Comparison of ENCODE assay signal across 10 cellular contexts in the genomic region with DNA sequence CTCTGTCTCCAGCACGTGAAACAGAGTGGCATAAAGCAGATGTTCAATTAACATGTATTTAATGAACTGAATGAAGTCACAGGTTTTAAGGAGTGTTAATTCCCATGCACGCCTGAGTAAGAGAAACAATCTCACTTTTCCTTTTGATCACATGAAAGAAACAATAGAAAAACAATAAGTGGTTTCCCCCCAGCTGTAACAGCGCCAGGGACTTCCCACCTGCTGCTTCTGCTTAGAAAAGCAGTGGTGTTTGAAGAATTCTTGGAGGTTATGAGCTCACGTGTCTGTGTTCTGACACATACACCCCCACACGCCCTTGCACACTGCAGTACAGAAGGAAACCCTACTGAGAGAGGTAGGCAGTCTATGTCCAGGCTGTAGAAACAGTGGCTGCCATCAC. TPM values are rescaled to one million over a fixed set of nuclear protein-coding genes. Genes with fewer than 3 reads are reported as not detected.
DNase-seq lines count a peak whose midpoint lies in the region; ATAC-seq, FAIRE-seq and TF ChIP-seq lines count a peak whose summit lies in the region.
"Had no signal": no experiment of that assay in that cellular context is flagged by ENCODE, and none has a peak within 500 bp of the region (broad histone marks: within the 10 kb centered on the region; RNA-seq: fewer than 3 reads in every experiment).

No MANE protein-coding gene starts in this region.

- no peak for TF ChIP-seq POLR2A in GM12891 (IDR thresholded peaks at IDR 0.05; ENCODE audit: low read depth, low read length)

- FAIRE-seq in GM12891 (lab: Jason Lieb, UNC), result no peak

- peaks cover 0 to 12% of the 10 kb centered on the region in 2 donors for H3K36me3 Mint-ChIP-seq in activated naive CD4-positive, alpha-beta T cell treated with anti-CD3 and anti-CD28 coated beads, Interleukin-2, amount 50 U/mL, for 72 hours

- peak; percentile 69 for ATAC-seq in GM19351 (IDR thresholded peaks at IDR 0.05; ENCODE audit: unreplicated experiment)
- ATAC-seq in HG03442 (IDR thresholded peaks at IDR 0.05; ENCODE audit: unreplicated experiment), result peak; percentile 60
- peak; percentile 48 to 70 for ATAC-seq in activated naive CD4-positive, alpha-beta T cell treated with anti-CD3 and anti-CD28 coated beads, Interleukin-2, amount 50 U/mL, for 72 hours
- ATAC-seq in HG03565 (IDR thresholded peaks at IDR 0.05; ENCODE audit: unreplicated experiment), result no peak
- no peak for ATAC-seq in HG02970 (IDR thresholded peaks at IDR 0.05; ENCODE audit: low FRiP score, unreplicated experiment)

- no peak overlapping the region for H3K27ac Mint-ChIP-seq in activated naive CD4-positive, alpha-beta T cell treated with anti-CD3 and anti-CD28 coated beads, Interleukin-2, amount 50 U/mL, for 72 hours

- no peaks in the 10 kb centered on the region for H3K9me3 Mint-ChIP-seq in activated naive CD4-positive, alpha-beta T cell treated with anti-CD3 and anti-CD28 coated beads, Interleukin-2, amount 50 U/mL, for 72 hours

- DNase-seq in activated naive CD4-positive, alpha-beta T cell treated with anti-CD3 and anti-CD28 coated beads, Interleukin-2, amount 50 U/mL, for 72 hours (ENCODE audit: low spot score in 2 of 2), result peak in 1 of 2 donors; percentile 30
- DNase-seq in stimulated activated CD4-positive, alpha-beta T cell treated with anti-CD3 and anti-CD28 coated beads, Interleukin-4, amount 100 ng/mL, for 1 hour, result peak; percentile 64
- no peak for DNase-seq in GM12891 (ENCODE audit: insufficient read length, low spot score)
- DNase-seq in AG08395 (ENCODE audit: low spot score), result no peak
- DNase-seq: aorta, NCI-H2171 treated with DMSO at 0.1 percent for 48 hours had no signal

TF ChIP-seq in GM12891, 5 proteins besides CTCF, POLR2A, EP300 and RAD21:
- TF ChIP-seq SPI1 (IDR thresholded peaks at IDR 0.05; ENCODE audit: low read depth, low read length), result no peak

RNA-seq across cellular contexts. Expression of gene FRMD4A, which starts 51.3 kb away (rescaled TPM):
- under 1 TPM; 0.41 to 0.49 TPM for total RNA-seq in activated naive CD4-positive, alpha-beta T cell treated with anti-CD3 and anti-CD28 coated beads, Interleukin-2, amount 50 U/mL, for 72 hours
- 50.8 TPM for polyA plus RNA-seq in GM12891 (2012; ENCODE audit: low read depth, missing spikeins)

Comparison
In these comparisons a context has a peak if more than half of its experiments do, and no peak if none do; other contexts are left out.
1. ATAC-seq: peak in GM19351 (single experiment), HG03442 (single experiment) and activated naive CD4-positive, alpha-beta T cell treated with anti-CD3 and anti-CD28 coated beads, Interleukin-2, amount 50 U/mL, for 72 hours (2 of 2); none in HG03565 (single experiment) and HG02970 (single experiment).